Comparison of ENCODE assay signal across 22 cellular contexts in the genomic region with DNA sequence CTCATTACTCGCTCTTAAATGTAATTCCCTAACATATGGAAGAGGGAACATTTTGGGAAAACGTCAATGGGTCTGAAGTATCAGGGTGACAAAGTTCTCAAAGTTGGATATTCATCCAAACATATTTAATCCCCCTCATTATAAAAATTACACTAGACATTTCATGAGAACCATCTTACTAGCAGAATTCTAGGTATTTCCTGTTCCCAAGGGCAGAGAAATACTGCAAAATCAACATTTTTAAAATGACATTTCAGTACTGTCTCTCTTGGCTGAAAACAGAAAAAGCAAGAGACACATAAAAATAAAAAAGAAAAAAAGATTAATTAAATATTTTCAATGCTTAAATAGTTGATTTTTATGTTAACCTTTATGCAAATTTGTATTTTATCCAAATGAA.
"Had no signal": no experiment of that assay in that cellular context is flagged by ENCODE, and none has a peak within 500 bp of the region (broad histone marks: within the 10 kb centered on the region; RNA-seq: fewer than 3 reads in every experiment).

No MANE protein-coding gene starts in this region.

- H3K27me3 ChIP-seq: dorsolateral prefrontal cortex, esophagus squamous epithelium, gastrocnemius medialis, heart right ventricle, left lung had no signal

- H3K27ac Mint-ChIP-seq: mesothelial cell of epicardium; naive B cell; naive thymus-derived CD8-positive, alpha-beta T cell had no signal

- ATAC-seq: gastrocnemius medialis; heart right ventricle; left cardiac atrium; left lung; left ventricle myocardium superior; lower lobe of right lung; mucosa of descending colon; naive thymus-derived CD8-positive, alpha-beta T cell had no signal

- H3K4me1 Mint-ChIP-seq: naive B cell; naive thymus-derived CD8-positive, alpha-beta T cell had no signal

- H3K27ac ChIP-seq: coronary artery, dorsolateral prefrontal cortex, esophagus squamous epithelium, gastrocnemius medialis, heart right ventricle, left lung, lower lobe of right lung had no signal

- H3K4me1 ChIP-seq: esophagus squamous epithelium, gastrocnemius medialis, heart right ventricle, left lung, lower lobe of right lung had no signal

- DNase-seq: dermis blood vessel endothelial cell; dorsolateral prefrontal cortex; effector CD4-positive, alpha-beta T cell; effector memory CD4-positive, alpha-beta T cell; esophagus squamous epithelium; foreskin fibroblast; foreskin melanocyte; gastrocnemius medialis; glutamatergic neuron; head of caudate nucleus; heart right ventricle; hippocampal formation; left cardiac atrium; left lung; left ventricle myocardium superior; lower lobe of right lung; mesenchymal stem cell; mucosa of descending colon; naive B cell; naive thymus-derived CD8-positive, alpha-beta T cell had no signal

- H3K36me3 ChIP-seq: esophagus squamous epithelium, gastrocnemius medialis, heart right ventricle, left lung, lower lobe of right lung had no signal

- H3K4me3 ChIP-seq: coronary artery, dorsolateral prefrontal cortex, esophagus squamous epithelium, gastrocnemius medialis, heart right ventricle, left lung, lower lobe of right lung, mucosa of descending colon had no signal

- H3K9me3 ChIP-seq: esophagus squamous epithelium, gastrocnemius medialis, left lung, lower lobe of right lung, mucosa of descending colon had no signal

- H3K36me3 Mint-ChIP-seq: naive B cell; naive thymus-derived CD8-positive, alpha-beta T cell had no signal

- H3K4me3 Mint-ChIP-seq: mesothelial cell of epicardium; naive B cell; naive thymus-derived CD8-positive, alpha-beta T cell had no signal

- H3K27me3 Mint-ChIP-seq: naive B cell had no signal
